ENCODE assay signal across 1 cellular context in genomic region chr2:85024372-85025047, GRCh38.
A peak's percentile ranks its signal among the peaks of the same experiment; 100 is the strongest.
TF ChIP-seq lines count a peak whose summit lies in the region.

No MANE protein-coding gene starts in this region.

TF ChIP-seq in HEK293, 187 proteins besides CTCF, POLR2A, EP300 and RAD21 (continued from another document):
- TF ChIP-seq PRDM1 (tag by site-specific recombination; IDR thresholded peaks at IDR 0.05) = 0 out of 2 replicates have a peak, but pooled peaks have one; percentile 14
- TF ChIP-seq ZSCAN4 (tag by site-specific recombination; IDR thresholded peaks at IDR 0.05) = peak; percentile 52; the same call in 1 of the 2 replicates
- TF ChIP-seq MEIS1 (CRISPR knock-in tag; IDR thresholded peaks at IDR 0.05; ENCODE audit: borderline replicate concordance) = no peak
- no peak for TF ChIP-seq ZSCAN23 (tag by site-specific recombination; IDR thresholded peaks at IDR 0.05)
